ENCODE assay signal across 8 cellular contexts in genomic region chr2:263022-263738, GRCh38. TPM values are rescaled to one million over a fixed set of nuclear protein-coding genes. Genes with fewer than 3 reads are reported as not detected.
DNase-seq lines count a peak whose midpoint lies in the region; ATAC-seq and TF ChIP-seq lines count a peak whose summit lies in the region.

No MANE protein-coding gene starts in this region.

- DNase-seq in cardiac muscle cell (ENCODE audit: low read depth in 1 of 2, low spot score in 1 of 2) (no peak), left ventricle myocardium superior (no peak), cardiac fibroblast (ENCODE audit: low read depth in 2 of 2) (no peak), upper lobe of right lung (peak; percentile 60), NCI-H2081 (lab: John Stamatoyannopoulos, UW) (no peak)

- ATAC-seq in left ventricle myocardium superior (no peak), upper lobe of right lung (no peak), GM21423 (IDR thresholded peaks at IDR 0.05; ENCODE audit: unreplicated experiment) (no peak), GM21717 (IDR thresholded peaks at IDR 0.05; ENCODE audit: unreplicated experiment) (no peak)

- H3K4me1 ChIP-seq in cardiac muscle cell (ENCODE audit: low read depth), result peaks cover 6% of the 10 kb centered on the region
- peaks cover 10% of the 10 kb centered on the region for H3K4me1 ChIP-seq in mesodermal cell (ENCODE audit: control insufficient read depth, insufficient read depth, low read length, poor library complexity, severe bottlenecking)
- H3K4me1 ChIP-seq in upper lobe of right lung, result peaks cover 37% of the 10 kb centered on the region

- intact Hi-C loops in left ventricle myocardium superior (cut with micrococcal nuclease) (no loop called here), upper lobe of right lung (cut with DNase I) (no loop called here)

- no peaks in the 10 kb centered on the region for H3K36me3 ChIP-seq in cardiac muscle cell
- peaks cover 44% of the 10 kb centered on the region for H3K36me3 ChIP-seq in mesodermal cell (ENCODE audit: control insufficient read depth, insufficient read depth, low read length)
- no peaks in the 10 kb centered on the region for H3K36me3 ChIP-seq in upper lobe of right lung

- H3K27me3 ChIP-seq in cardiac muscle cell, result peaks cover 13% of the 10 kb centered on the region
- no peaks in the 10 kb centered on the region for H3K27me3 ChIP-seq in upper lobe of right lung

- TF ChIP-seq CTCF in cardiac muscle cell (IDR thresholded peaks at IDR 0.05; ENCODE audit: low read depth, low read length) (no peak), cardiac fibroblast (IDR thresholded peaks at IDR 0.05; ENCODE audit: low read depth, low read length) (no peak), upper lobe of right lung (IDR thresholded peaks at IDR 0.05) (no peak)

- peak overlapping the region; percentile 97 for H3K4me3 ChIP-seq in cardiac muscle cell
- H3K4me3 ChIP-seq in cardiac fibroblast (replicated peaks in 1 of 2; ENCODE audit: low read depth in 2 of 2, low read length in 2 of 2), result peak overlapping the region; percentile 91 to 93
- H3K4me3 ChIP-seq in mesodermal cell (ENCODE audit: extremely low read depth, insufficient read depth, low read length, poor library complexity, severe bottlenecking), result peak overlapping the region; percentile 91
- peak overlapping the region; percentile 82 for H3K4me3 ChIP-seq in upper lobe of right lung

- H3K9me3 ChIP-seq in cardiac muscle cell (ENCODE audit: low read depth) (no peaks in the 10 kb centered on the region), mesodermal cell (ENCODE audit: control insufficient read depth, low read length) (peaks cover 25% of the 10 kb centered on the region), upper lobe of right lung (no peaks in the 10 kb centered on the region)

- WGBS in mesodermal cell (ENCODE audit: insufficient coverage in 2 of 2), 2 experiments, result 84 to 89% methylated on average over 27 to 39 of the region's 42 CpGs

- H3K27ac ChIP-seq in cardiac muscle cell (no peak overlapping the region), mesodermal cell (ENCODE audit: low read depth, low read length, severe bottlenecking) (no peak overlapping the region), upper lobe of right lung (peak overlapping the region; percentile 83)

RNA-seq across cellular contexts. Expression of gene SH3YL1, which starts 0.7 kb away (rescaled TPM):
- 18.2 and 35.1 TPM in 2 replicates for total RNA-seq in cardiac muscle cell
- polyA plus RNA-seq in cardiac muscle cell, result 15.8 and 22.3 TPM in 2 replicates
- total RNA-seq in left ventricle myocardium superior, result 13.4 TPM
- polyA plus RNA-seq in mesodermal cell (2013, experiment 1 of 2), result 19.6 TPM
- polyA plus RNA-seq in mesodermal cell (2013, experiment 2 of 2), result 22.7 TPM
- total RNA-seq in upper lobe of right lung, result 48.3 TPM

RNA-seq across cellular contexts. Expression of gene ACP1, which starts 1.6 kb away (rescaled TPM):
- total RNA-seq in cardiac muscle cell (92.8 and 119 TPM in 2 replicates), left ventricle myocardium superior (72.9 TPM), upper lobe of right lung (68.4 TPM)
- 216 and 226 TPM in 2 replicates for polyA plus RNA-seq in cardiac muscle cell
- polyA plus RNA-seq in mesodermal cell (2013, experiment 1 of 2), result 127 TPM
- polyA plus RNA-seq in mesodermal cell (2013, experiment 2 of 2), result 126 TPM

RNA-seq across cellular contexts. Expression of gene ALKAL2, which starts 24.7 kb away (rescaled TPM):
- 0.95 TPM in 1 of 2 replicates, not detected in the other for total RNA-seq in cardiac muscle cell
- 1.4 and 1.6 TPM in 2 replicates for polyA plus RNA-seq in cardiac muscle cell
- 1.3 TPM for total RNA-seq in left ventricle myocardium superior
- 0.66 TPM for polyA plus RNA-seq in mesodermal cell (2013, experiment 1 of 2)
- polyA plus RNA-seq in mesodermal cell (2013, experiment 2 of 2), result 1.0 TPM
- total RNA-seq in upper lobe of right lung, result 18.7 TPM
